11 cellular contexts compared by ENCODE assay signal in the genomic region with DNA sequence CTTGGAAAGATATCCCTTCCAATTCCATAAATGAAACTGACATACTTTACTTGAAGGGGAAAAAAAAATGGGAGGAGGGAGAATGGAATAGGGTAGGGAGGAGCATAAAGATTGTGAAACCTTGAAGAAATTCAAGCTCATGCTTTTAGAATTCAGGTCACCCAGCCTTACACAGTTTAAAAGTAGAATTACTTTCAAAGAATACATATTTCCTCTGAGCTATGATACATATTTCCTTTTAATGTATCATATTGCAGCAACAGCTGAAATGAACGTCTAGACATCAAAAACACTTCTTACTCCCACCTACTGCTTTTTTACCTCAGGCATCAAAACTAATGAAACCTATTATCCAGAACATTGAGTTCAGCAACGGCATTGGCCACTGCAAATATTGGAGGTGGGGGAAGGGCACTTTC.
DNase-seq lines count a peak whose midpoint lies in the region; ATAC-seq and TF ChIP-seq lines count a peak whose summit lies in the region.
"Had no signal": no experiment of that assay in that cellular context is flagged by ENCODE, and none has a peak within 500 bp of the region (broad histone marks: within the 10 kb centered on the region; RNA-seq: fewer than 3 reads in every experiment).

No MANE protein-coding gene starts in this region.

- H4K20me1 ChIP-seq in PC-3 (ENCODE audit: low read length) = peaks cover 74% of the 10 kb centered on the region

- DNase-seq in activated T-cell treated with anti-CD3 and anti-CD28 coated beads, Interleukin-2, amount 50 U/mL, for 4 hours = peak; percentile 8
- DNase-seq in activated T-cell treated with anti-CD3 and anti-CD28 coated beads, Interleukin-2, amount 50 U/mL, for 1 hour = no peak
- DNase-seq in PC-3 = no peak
- DNase-seq in esophagus muscularis mucosa (ENCODE audit: extremely low spot score) = no peak
- no peak for DNase-seq in gastrocnemius medialis
- DNase-seq: CD8-positive, alpha-beta memory T cell; ovary had no signal

- H3K9me2 ChIP-seq in PC-3 (replicated peaks; ENCODE audit: low read length) = no peaks in the 10 kb centered on the region

- no TSS peak for BruUV-seq in PC-3 (replicated peaks; lab: Mats Ljungman, UMichigan)

- H3K9me3 ChIP-seq in PC-3 (ENCODE audit: low read length) = no peaks in the 10 kb centered on the region
- H3K9me3 ChIP-seq in esophagus muscularis mucosa = no peaks in the 10 kb centered on the region
- H3K9me3 ChIP-seq in gastrocnemius medialis = no peaks in the 10 kb centered on the region
- H3K9me3 ChIP-seq: ovary had no signal

- WGBS in esophagus muscularis mucosa = 12% methylated on average over 2 of the region's 2 CpGs

- H3K4me1 ChIP-seq in PC-3 (ENCODE audit: insufficient read depth, low read length) (peaks cover 57% of the 10 kb centered on the region), esophagus muscularis mucosa (peaks cover 42 to 88% (median 83%) of the 10 kb centered on the region in 4 donors), gastrocnemius medialis (peaks cover 88 to 90% of the 10 kb centered on the region in 2 donors)

- CTCF ChIA-PET in PC-3 (lab: Charles Lee) = interaction anchor here (0.7 kb wide), 1 partner anchor 106 kb away, joined by 3 read pairs; no protein-coding TSS in a partner anchor

- POLR2A ChIA-PET in PC-3 (lab: Charles Lee; ENCODE audit: unreplicated experiment) = interaction anchor here (0.6 kb wide), 1 partner anchor 127 kb away, joined by 3 read pairs; no protein-coding TSS in a partner anchor

- no peaks in the 10 kb centered on the region for H3K36me3 Mint-ChIP-seq in activated T-cell treated with anti-CD3 and anti-CD28 coated beads, Interleukin-2, amount 50 U/mL, for 4 hours (ENCODE audit: insufficient read depth)
- H3K36me3 Mint-ChIP-seq: CD8-positive, alpha-beta memory T cell had no signal

- peak overlapping the region; percentile 7 for H3K4me3 Mint-ChIP-seq in activated T-cell treated with anti-CD3 and anti-CD28 coated beads, Interleukin-2, amount 50 U/mL, for 4 hours

- H3K4me3 ChIP-seq in PC-3 (ENCODE audit: low read length) = no peak overlapping the region; the same call in 1 of the 2 replicates
- peak overlapping the region in 2 of 4 donors; percentile 13 to 24 for H3K4me3 ChIP-seq in esophagus muscularis mucosa
- peak overlapping the region; percentile 6 to 38 (median 14) for H3K4me3 ChIP-seq in gastrocnemius medialis
- H3K4me3 ChIP-seq: ovary had no signal

- H3K9me3 Mint-ChIP-seq in activated T-cell treated with anti-CD3 and anti-CD28 coated beads, Interleukin-2, amount 50 U/mL, for 4 hours = no peaks in the 10 kb centered on the region
- H3K9me3 Mint-ChIP-seq: CD8-positive, alpha-beta memory T cell had no signal

- peak; percentile 28 to 45 for ATAC-seq in activated T-cell treated with anti-CD3 and anti-CD28 coated beads, Interleukin-2, amount 50 U/mL, for 4 hours
- ATAC-seq in PC-3 (no peak), gastrocnemius medialis (peak; percentile 66 to 68), GM19324 (IDR thresholded peaks at IDR 0.05; ENCODE audit: low FRiP score, unreplicated experiment) (no peak), GM19397 (IDR thresholded peaks at IDR 0.05; ENCODE audit: unreplicated experiment) (no peak), HG03354 (IDR thresholded peaks at IDR 0.05; ENCODE audit: poor library complexity, severe bottlenecking, unreplicated experiment) (no peak)

- no peak overlapping the region for H3K9ac ChIP-seq in PC-3 (ENCODE audit: low read length)

- TF ChIP-seq CTCF in PC-3 (conservative IDR thresholded peaks at IDR 0.05; ENCODE audit: low read depth, low read length) (no peak), esophagus muscularis mucosa (IDR thresholded peaks at IDR 0.05) (no peak), gastrocnemius medialis (IDR thresholded peaks at IDR 0.05 in 4 of 5, conservative IDR thresholded peaks at IDR 0.05 in 1 of 5) (no peak)

- H3K36me3 ChIP-seq in PC-3 (ENCODE audit: low read depth, low read length) (no peaks in the 10 kb centered on the region), esophagus muscularis mucosa (no peaks in the 10 kb centered on the region), gastrocnemius medialis (no peaks in the 10 kb centered on the region)
- H3K36me3 ChIP-seq: ovary had no signal

- no peak for TF ChIP-seq POLR2A in esophagus muscularis mucosa (IDR thresholded peaks at IDR 0.05; ENCODE audit: low read depth)
- TF ChIP-seq POLR2A in gastrocnemius medialis (IDR thresholded peaks at IDR 0.05) = no peak

- no peak for TF ChIP-seq EP300 in esophagus muscularis mucosa (IDR thresholded peaks at IDR 0.05)

- H3K4me1 Mint-ChIP-seq in activated T-cell treated with anti-CD3 and anti-CD28 coated beads, Interleukin-2, amount 50 U/mL, for 4 hours (ENCODE audit: low read depth) = peaks cover 67% of the 10 kb centered on the region

- H2AFZ ChIP-seq in PC-3 (ENCODE audit: low read length) = no peak overlapping the region

- peaks cover 94% of the 10 kb centered on the region for H3K79me2 ChIP-seq in PC-3 (ENCODE audit: low read length)

- H3K4me2 ChIP-seq in PC-3 (ENCODE audit: low read length) = peak overlapping the region; percentile 61

- no peaks in the 10 kb centered on the region for H3F3A ChIP-seq in PC-3 (ENCODE audit: low read length, unreplicated experiment)

- H3K27me3 Mint-ChIP-seq in activated T-cell treated with anti-CD3 and anti-CD28 coated beads, Interleukin-2, amount 50 U/mL, for 4 hours (ENCODE audit: low read depth) = no peaks in the 10 kb centered on the region

- H3K27ac ChIP-seq in PC-3 (ENCODE audit: low read length) (no peak overlapping the region), esophagus muscularis mucosa (replicated peaks in 1 of 4) (peak overlapping the region in 3 of 4 donors; percentile 31 to 62 (median 46)), gastrocnemius medialis (peak overlapping the region; percentile 59 to 77 (median 73))
- H3K27ac ChIP-seq: RWPE1 had no signal

- intact Hi-C loops in PC-3 (cut with micrococcal nuclease) (loop anchor here (5.0 kb wide), 2 partner anchors 54 to 104 kb away; no protein-coding TSS in a partner anchor), esophagus muscularis mucosa (cut with DNase I) (no loop called here), gastrocnemius medialis (cut with DNase I; ENCODE audit: low total_unique reads) (loop anchor here (5.0 to 10.0 kb wide), 4 partner anchors 41 to 283 kb away; no protein-coding TSS in a partner anchor)

- in situ Hi-C loops in gastrocnemius medialis (cut with MboI; ENCODE audit: low sequenced_read_pairs in 4 of 4) = no loop called here

- H3K27me3 ChIP-seq in PC-3 (ENCODE audit: low read length) (no peaks in the 10 kb centered on the region), esophagus muscularis mucosa (no peaks in the 10 kb centered on the region), gastrocnemius medialis (no peaks in the 10 kb centered on the region)
- H3K27me3 ChIP-seq: ovary had no signal

Comparison
In these comparisons a context has a peak if more than half of its experiments do, and no peak if none do; other contexts are left out.
1. ATAC-seq: peak in activated T-cell treated with anti-CD3 and anti-CD28 coated beads, Interleukin-2, amount 50 U/mL, for 4 hours (2 of 2) and gastrocnemius medialis (2 of 2); none in PC-3 (single experiment), GM19324 (single experiment), GM19397 (single experiment) and HG03354 (single experiment).